In genomic region chr3:156551746-156552145, GRCh38 we compare ENCODE assay signal across 10 cellular contexts. TPM values are rescaled to one million over a fixed set of nuclear protein-coding genes. Genes with fewer than 3 reads are reported as not detected.
A peak's percentile ranks its signal among the peaks of the same experiment; 100 is the strongest.
DNase-seq lines count a peak whose midpoint lies in the region; ATAC-seq, FAIRE-seq and TF ChIP-seq lines count a peak whose summit lies in the region.
"Had no signal": no experiment of that assay in that cellular context is flagged by ENCODE, and none has a peak within 500 bp of the region (broad histone marks: within the 10 kb centered on the region; RNA-seq: fewer than 3 reads in every experiment).

No MANE protein-coding gene starts in this region.

- no peak overlapping the region for H2AFZ ChIP-seq in Loucy (ENCODE audit: low read length)

- H3K9me3 ChIP-seq in Loucy (ENCODE audit: insufficient read depth, low read depth, low read length), result no peaks in the 10 kb centered on the region
- H3K9me3 ChIP-seq in naive thymus-derived CD4-positive, alpha-beta T cell (ENCODE audit: control insufficient read depth in 2 of 3, low read length in 3 of 3), result no peaks in the 10 kb centered on the region
- H3K9me3 ChIP-seq: esophagus squamous epithelium had no signal

- ATAC-seq in naive thymus-derived CD4-positive, alpha-beta T cell, result no peak
- no peak for ATAC-seq in HG02678 (IDR thresholded peaks at IDR 0.05; ENCODE audit: unreplicated experiment)
- no peak for ATAC-seq in naive thymus-derived CD8-positive, alpha-beta T cell

- peaks cover 74% of the 10 kb centered on the region for H3K4me1 ChIP-seq in Loucy (ENCODE audit: insufficient read depth, low read length, poor library complexity, severe bottlenecking)
- H3K4me1 ChIP-seq in naive thymus-derived CD4-positive, alpha-beta T cell (ENCODE audit: control insufficient read depth in 2 of 2, insufficient read depth in 2 of 2, low read length in 2 of 2), result peaks cover 16% of the 10 kb centered on the region in 2 donors

- H3K27ac ChIP-seq in naive thymus-derived CD4-positive, alpha-beta T cell (ENCODE audit: low read depth, low read length), result no peak overlapping the region

- H3K9ac ChIP-seq in Loucy (ENCODE audit: low read depth, low read length, poor library complexity, severe bottlenecking), result peak overlapping the region; percentile 87

- H3K36me3 ChIP-seq in BJ (ENCODE audit: control insufficient read depth, insufficient read depth, low read length), result peaks cover 1% of the 10 kb centered on the region; the same call in 1 of the 2 replicates
- peaks cover 23% of the 10 kb centered on the region for H3K36me3 ChIP-seq in Loucy (ENCODE audit: insufficient read depth, low read length)
- peaks cover 15% of the 10 kb centered on the region for H3K36me3 ChIP-seq in bronchial epithelial cell (ENCODE audit: control insufficient read depth, insufficient read depth, low read length)
- H3K36me3 ChIP-seq in naive thymus-derived CD4-positive, alpha-beta T cell (ENCODE audit: control insufficient read depth in 2 of 3, insufficient read depth in 3 of 3, low read length in 3 of 3), result peaks cover 0 to 48% (median 18%) of the 10 kb centered on the region in 3 experiments

- peaks cover 82% of the 10 kb centered on the region for H3K79me2 ChIP-seq in Loucy (ENCODE audit: insufficient read depth, low read length)

- peak overlapping the region in 5 of 10 donors; percentile 10 to 51 (median 42) for H3K4me3 Mint-ChIP-seq in naive thymus-derived CD4-positive, alpha-beta T cell
- peak overlapping the region in 5 of 10 donors; percentile 30 to 61 (median 47) for H3K4me3 Mint-ChIP-seq in naive thymus-derived CD8-positive, alpha-beta T cell

- intact Hi-C loops in naive thymus-derived CD4-positive, alpha-beta T cell (cut with micrococcal nuclease), result loop anchor here in 1 of 2 donors (10.0 kb wide), 1 partner anchor 697 kb away; the partner anchor contains the start of gene SLC33A1

- H3K27me3 ChIP-seq in BJ (ENCODE audit: control insufficient read depth, insufficient read depth, low read length) (no peaks in the 10 kb centered on the region), Loucy (ENCODE audit: insufficient read depth, low read length, poor library complexity, severe bottlenecking) (no peaks in the 10 kb centered on the region), bronchial epithelial cell (ENCODE audit: control insufficient read depth, insufficient read depth, low read length) (no peaks in the 10 kb centered on the region)
- H3K27me3 ChIP-seq in naive thymus-derived CD4-positive, alpha-beta T cell (ENCODE audit: control insufficient read depth in 2 of 2, insufficient read depth in 2 of 2, low read length in 2 of 2), result no peaks in the 10 kb centered on the region
- H3K27me3 ChIP-seq: esophagus squamous epithelium had no signal

- peak overlapping the region in 1 of 9 donors; percentile 84 for H3K27ac Mint-ChIP-seq in naive thymus-derived CD4-positive, alpha-beta T cell
- H3K27ac Mint-ChIP-seq in naive thymus-derived CD8-positive, alpha-beta T cell, result no peak overlapping the region

- no peak for FAIRE-seq in bronchial epithelial cell (lab: Jason Lieb, UNC)

- H4K20me1 ChIP-seq in Loucy (ENCODE audit: insufficient read depth, low read length, poor library complexity, severe bottlenecking), result peaks cover 60% of the 10 kb centered on the region

- H3K9me2 ChIP-seq in Loucy (replicated peaks; ENCODE audit: low read depth, low read length), result no peaks in the 10 kb centered on the region

- H3K27me3 Mint-ChIP-seq in naive thymus-derived CD4-positive, alpha-beta T cell, result no peaks in the 10 kb centered on the region
- H3K27me3 Mint-ChIP-seq in naive thymus-derived CD8-positive, alpha-beta T cell, result peaks cover 0 to 1% (median 0%) of the 10 kb centered on the region in 5 donors

- CTCF ChIA-PET in BJ (lab: Yijun Ruan, JAX), result interaction anchor here (1.1 to 2.5 kb wide), 4 partner anchors 10 to 585 kb away, joined by 3 to 9 read pairs (median 4); no protein-coding TSS in a partner anchor
- CTCF ChIA-PET in naive thymus-derived CD4-positive, alpha-beta T cell (lab: Charles Lee), result no interaction called here

- H3K4me3 ChIP-seq in BJ (ENCODE audit: low read depth, low read length) (no peak overlapping the region), Loucy (ENCODE audit: low read length, poor library complexity, severe bottlenecking) (peak overlapping the region; percentile 94), bronchial epithelial cell (ENCODE audit: low read depth, low read length) (no peak overlapping the region)
- no peak overlapping the region for H3K4me3 ChIP-seq in naive thymus-derived CD4-positive, alpha-beta T cell (ENCODE audit: low read length)
- H3K4me3 ChIP-seq: esophagus squamous epithelium had no signal

- peak overlapping the region; percentile 93 for H3K4me2 ChIP-seq in Loucy (ENCODE audit: low read depth, low read length, poor library complexity, severe bottlenecking)

- peaks cover 33 to 74% (median 61%) of the 10 kb centered on the region in 7 donors for H3K4me1 Mint-ChIP-seq in naive thymus-derived CD4-positive, alpha-beta T cell
- H3K4me1 Mint-ChIP-seq in naive thymus-derived CD8-positive, alpha-beta T cell, result peaks cover 25 to 66% (median 51%) of the 10 kb centered on the region in 4 donors

- H3K36me3 Mint-ChIP-seq in naive thymus-derived CD4-positive, alpha-beta T cell, result peaks cover 13 to 39% (median 22%) of the 10 kb centered on the region in 5 donors
- peaks cover 5 to 58% (median 24%) of the 10 kb centered on the region in 3 donors for H3K36me3 Mint-ChIP-seq in naive thymus-derived CD8-positive, alpha-beta T cell

- TF ChIP-seq CTCF in BJ (IDR thresholded peaks at IDR 0.05; ENCODE audit: insufficient read depth, low read depth, low read length) (no peak), Loucy (conservative IDR thresholded peaks at IDR 0.05; ENCODE audit: low read length) (no peak), bronchial epithelial cell (IDR thresholded peaks at IDR 0.05; ENCODE audit: insufficient read depth, low read length, severe bottlenecking) (no peak)

- POLR2A ChIA-PET in BJ (lab: Charles Lee), result no interaction called here
- POLR2A ChIA-PET in naive thymus-derived CD4-positive, alpha-beta T cell (lab: Charles Lee), result interaction anchor here (0.7 kb wide), 1 partner anchor 69 kb away, joined by 3 read pairs; no protein-coding TSS in a partner anchor
- POLR2A ChIA-PET in naive thymus-derived CD8-positive, alpha-beta T cell (lab: Charles Lee), result no interaction called here

- no peaks in the 10 kb centered on the region for H3F3A ChIP-seq in Loucy (ENCODE audit: low read depth)

- peaks cover 0 to 5% (median 0%) of the 10 kb centered on the region in 11 donors for H3K9me3 Mint-ChIP-seq in naive thymus-derived CD4-positive, alpha-beta T cell
- H3K9me3 Mint-ChIP-seq in naive thymus-derived CD8-positive, alpha-beta T cell, result no peaks in the 10 kb centered on the region

- DNase-seq in BJ (ENCODE audit: low read depth) (peak; percentile 65), bronchial epithelial cell (ENCODE audit: low read depth) (peak; percentile 82), myocyte (ENCODE audit: low read depth) (peak; percentile 90)
- DNase-seq in stimulated activated naive CD4-positive, alpha-beta T cell (lab: John Stamatoyannopoulos, UW), result no peak
- no peak for DNase-seq in naive thymus-derived CD4-positive, alpha-beta T cell
- DNase-seq in naive thymus-derived CD8-positive, alpha-beta T cell, result no peak
- DNase-seq: activated T-cell treated with anti-CD3 and anti-CD28 coated beads, Interleukin-2, amount 50 U/mL, for 1 hour; esophagus squamous epithelium had no signal

RNA-seq across cellular contexts. Expression of gene SSR3, which starts 3.2 kb away (rescaled TPM):
- 268 and 397 TPM in 2 replicates for polyA plus RNA-seq in BJ (2011; rRNA removed)
- 335 and 469 TPM in 2 replicates for polyA minus RNA-seq in BJ (2011; rRNA and poly(A)+ RNA removed)
- total RNA-seq in bronchial epithelial cell, result 168 and 245 TPM in 2 replicates
- 338 and 358 TPM in 2 replicates for total RNA-seq in myocyte
- 423 TPM for polyA plus RNA-seq in myocyte (2012)
- 100 to 1,000 TPM in 1 of 5 experiments, 10 to 100 TPM in 4; 56.0 to 158 (median 76.2) TPM for total RNA-seq in naive thymus-derived CD4-positive, alpha-beta T cell
- polyA plus RNA-seq in naive thymus-derived CD4-positive, alpha-beta T cell, result 100 to 1,000 TPM in 1 of 2 donors, 10 to 100 TPM in 1; 85.2 to 100 TPM
- total RNA-seq in naive thymus-derived CD8-positive, alpha-beta T cell, result 10 to 100 TPM; 68.5 to 68.7 TPM
- 10 to 100 TPM; 81.7 to 93.9 (median 86.3) TPM for polyA plus RNA-seq in naive thymus-derived CD8-positive, alpha-beta T cell

Comparison
In these comparisons a context has a peak if more than half of its experiments do, and no peak if none do; other contexts are left out.
1. DNase-seq: peak in BJ (single experiment), bronchial epithelial cell (single experiment) and myocyte (single experiment); none in stimulated activated naive CD4-positive, alpha-beta T cell (0 of 6), naive thymus-derived CD4-positive, alpha-beta T cell (0 of 9) and naive thymus-derived CD8-positive, alpha-beta T cell (0 of 10).